Comparison of ENCODE assay signal across 10 cellular contexts in genomic region chr17:81925860-81926450, GRCh38. TPM values are rescaled to one million over a fixed set of nuclear protein-coding genes. Genes with fewer than 3 reads are reported as not detected.
A peak's percentile ranks its signal among the peaks of the same experiment; 100 is the strongest.
DNase-seq lines count a peak whose midpoint lies in the region; ATAC-seq and TF ChIP-seq lines count a peak whose summit lies in the region.
"Had no signal": no experiment of that assay in that cellular context is flagged by ENCODE, and none has a peak within 500 bp of the region (broad histone marks: within the 10 kb centered on the region; RNA-seq: fewer than 3 reads in every experiment).

No MANE protein-coding gene starts in this region.

- H3K36me3 Mint-ChIP-seq in stimulated activated naive CD8-positive, alpha-beta T cell treated with anti-CD3 and anti-CD28 coated beads, Interleukin-15, Interleukin-2, amounts not matched to agents 100 ng/mL and 50 ng/mL, for 24 hours (ENCODE audit: low read depth) = peaks cover 5% of the 10 kb centered on the region

- H3K79me2 ChIP-seq in mammary epithelial cell (ENCODE audit: insufficient read depth, low read length) = peaks cover 59% of the 10 kb centered on the region

- peaks cover 40% of the 10 kb centered on the region for H3K4me1 ChIP-seq in mammary epithelial cell (ENCODE audit: insufficient read depth, low read length)
- H3K4me1 ChIP-seq in mucosa of descending colon (ENCODE audit: low read depth) = peaks cover 55% of the 10 kb centered on the region

- H3K36me3 ChIP-seq in mammary epithelial cell (ENCODE audit: insufficient read depth, low read length) (no peaks in the 10 kb centered on the region), mucosa of descending colon (ENCODE audit: low read depth) (no peaks in the 10 kb centered on the region)

- H3K9me3 Mint-ChIP-seq in stimulated activated naive CD8-positive, alpha-beta T cell treated with anti-CD3 and anti-CD28 coated beads, Interleukin-15, Interleukin-2, amounts not matched to agents 100 ng/mL and 50 ng/mL, for 24 hours = no peaks in the 10 kb centered on the region

- intact Hi-C loops in mammary epithelial cell (cut with micrococcal nuclease) = no loop called here
- intact Hi-C loops in mucosa of descending colon (cut with DNase I, micrococcal nuclease) = no loop called here

- no peaks in the 10 kb centered on the region for H4K20me1 ChIP-seq in mammary epithelial cell (ENCODE audit: insufficient read depth, low read length)

- dilution Hi-C loops in mammary epithelial cell (cut with HindIII; ENCODE audit: low sequenced_read_pairs) = no loop called here

- DNase-seq in stimulated activated naive CD8-positive, alpha-beta T cell treated with anti-CD3 and anti-CD28 coated beads, Interleukin-15, Interleukin-2, amounts not matched to agents 100 U/mL and 50 U/mL, for 24 hours = no peak
- DNase-seq in mammary epithelial cell (no peak), mucosa of descending colon (no peak), NCI-H82 (lab: John Stamatoyannopoulos, UW) (no peak), iPS-NIHi11 (ENCODE audit: low spot score) (no peak), GF-D8 (lab: John Stamatoyannopoulos, UW) (no peak)
- DNase-seq: NCI-H187 treated with DMSO at 0.1 percent for 48 hours had no signal

- peaks cover 4% of the 10 kb centered on the region for H3K27me3 Mint-ChIP-seq in stimulated activated naive CD8-positive, alpha-beta T cell treated with anti-CD3 and anti-CD28 coated beads, Interleukin-15, Interleukin-2, amounts not matched to agents 100 ng/mL and 50 ng/mL, for 24 hours

- peak overlapping the region; percentile 86 for H3K4me3 Mint-ChIP-seq in stimulated activated naive CD8-positive, alpha-beta T cell treated with anti-CD3 and anti-CD28 coated beads, Interleukin-15, Interleukin-2, amounts not matched to agents 100 ng/mL and 50 ng/mL, for 24 hours

- H2AFZ ChIP-seq in mammary epithelial cell (ENCODE audit: low read depth, low read length) = no peak overlapping the region

- H3K9me3 ChIP-seq in mammary epithelial cell (replicated peaks; ENCODE audit: insufficient read depth, low read length) (no peaks in the 10 kb centered on the region), mucosa of descending colon (no peaks in the 10 kb centered on the region)

- CTCF ChIA-PET in mammary epithelial cell (lab: Charles Lee; ENCODE audit: low non-redundant PET) = interaction anchor here (0.5 kb wide), 1 partner anchor 96 kb away, joined by 3 read pairs; no protein-coding TSS in a partner anchor

- H3K4me2 ChIP-seq in mammary epithelial cell (ENCODE audit: insufficient read depth, low read depth, low read length) = peak overlapping the region; percentile 84

- BruUV-seq in mammary epithelial cell (replicated peaks; lab: Mats Ljungman, UMichigan) = no TSS peak

- H3K4me1 Mint-ChIP-seq in stimulated activated naive CD8-positive, alpha-beta T cell treated with anti-CD3 and anti-CD28 coated beads, Interleukin-15, Interleukin-2, amounts not matched to agents 100 ng/mL and 50 ng/mL, for 24 hours (ENCODE audit: low read depth) = peaks cover 29% of the 10 kb centered on the region

- no peak for TF ChIP-seq CTCF in mammary epithelial cell (conservative IDR thresholded peaks at IDR 0.05 in 1 of 2, IDR thresholded peaks at IDR 0.05 in 1 of 2; ENCODE audit: extremely low read depth in 1 of 2, insufficient read depth in 1 of 2, low read depth in 1 of 2, low read length in 2 of 2)
- TF ChIP-seq CTCF in mucosa of descending colon (IDR thresholded peaks at IDR 0.05) = no peak

- ATAC-seq in stimulated activated naive CD8-positive, alpha-beta T cell treated with anti-CD3 and anti-CD28 coated beads, Interleukin-15, Interleukin-2, amounts not matched to agents 100 U/mL and 50 U/mL, for 24 hours = no peak
- ATAC-seq in mucosa of descending colon (peak; percentile 0), GM21825 (IDR thresholded peaks at IDR 0.05; ENCODE audit: unreplicated experiment) (no peak)

- H3K27ac ChIP-seq in mammary epithelial cell (ENCODE audit: insufficient read depth, low read depth, low read length) = peak overlapping the region; percentile 73

- WGBS in mammary epithelial cell (ENCODE audit: low coverage, missing lambda C conversion rate) = 74% methylated on average over 7 of the region's 10 CpGs

- H3K4me3 ChIP-seq in mammary epithelial cell (replicated peaks in 1 of 3; ENCODE audit: insufficient read depth in 1 of 3, low read depth in 2 of 3, low read length in 3 of 3) = peak overlapping the region; percentile 70 to 81 (median 72)
- no peak overlapping the region for H3K4me3 ChIP-seq in mucosa of descending colon

- in situ Hi-C loops in mammary epithelial cell (cut with MboI; ENCODE audit: low sequenced_read_pairs in 2 of 2) = no loop called here

- no peaks in the 10 kb centered on the region for H3K27me3 ChIP-seq in mammary epithelial cell (ENCODE audit: insufficient read depth, low read length)

- peak overlapping the region; percentile 79 for H3K27ac Mint-ChIP-seq in stimulated activated naive CD8-positive, alpha-beta T cell treated with anti-CD3 and anti-CD28 coated beads, Interleukin-15, Interleukin-2, amounts not matched to agents 100 ng/mL and 50 ng/mL, for 24 hours

- peak overlapping the region; percentile 72 for H3K9ac ChIP-seq in mammary epithelial cell (ENCODE audit: insufficient read depth, low read length)

RNA-seq across cellular contexts. Expression of gene MAFG, which starts 1.6 kb away (rescaled TPM):
- total RNA-seq in mammary epithelial cell (10 to 100 TPM; 19.8 to 27.9 TPM), mucosa of descending colon (10 to 100 TPM; 17.4 to 34.0 (median 21.1) TPM)
- polyA plus RNA-seq in mammary epithelial cell = 11.5 TPM
- 11.3 TPM for polyA minus RNA-seq in mammary epithelial cell

RNA-seq across cellular contexts. Expression of gene SIRT7, which starts 8.0 kb away (rescaled TPM):
- total RNA-seq in mammary epithelial cell = 10 to 100 TPM; 15.5 to 28.1 TPM
- polyA plus RNA-seq in mammary epithelial cell = 7.2 TPM
- polyA minus RNA-seq in mammary epithelial cell = 12.6 TPM
- total RNA-seq in mucosa of descending colon = 10 to 100 TPM; 50.1 to 83.5 (median 73.7) TPM

RNA-seq across cellular contexts. Expression of gene PYCR1, which starts 11.1 kb away (rescaled TPM):
- 10 to 100 TPM; 86.9 to 98.7 TPM for total RNA-seq in mammary epithelial cell
- polyA plus RNA-seq in mammary epithelial cell = 32.3 TPM
- polyA minus RNA-seq in mammary epithelial cell = 15.5 TPM
- total RNA-seq in mucosa of descending colon = 10 to 100 TPM; 14.7 to 35.0 (median 28.2) TPM

RNA-seq across cellular contexts. Expression of gene PCYT2, which starts 14.8 kb away (rescaled TPM):
- total RNA-seq in mammary epithelial cell = 10 to 100 TPM; 23.5 to 48.7 TPM
- 51.6 TPM for polyA plus RNA-seq in mammary epithelial cell
- 33.7 TPM for polyA minus RNA-seq in mammary epithelial cell
- 10 to 100 TPM; 36.0 to 59.4 (median 58.3) TPM for total RNA-seq in mucosa of descending colon

RNA-seq across cellular contexts. Expression of gene MYADML2, which starts 21.1 kb away (rescaled TPM):
- total RNA-seq in mammary epithelial cell (not detected), mucosa of descending colon (under 1 TPM in 1 of 3 donors, not detected in 2; 0.13 TPM)
- polyA plus RNA-seq in mammary epithelial cell = not detected
- not detected for polyA minus RNA-seq in mammary epithelial cell
- total RNA-seq: lung microvascular endothelial cell had no signal
